31 cellular contexts compared by ENCODE assay signal in the genomic region with DNA sequence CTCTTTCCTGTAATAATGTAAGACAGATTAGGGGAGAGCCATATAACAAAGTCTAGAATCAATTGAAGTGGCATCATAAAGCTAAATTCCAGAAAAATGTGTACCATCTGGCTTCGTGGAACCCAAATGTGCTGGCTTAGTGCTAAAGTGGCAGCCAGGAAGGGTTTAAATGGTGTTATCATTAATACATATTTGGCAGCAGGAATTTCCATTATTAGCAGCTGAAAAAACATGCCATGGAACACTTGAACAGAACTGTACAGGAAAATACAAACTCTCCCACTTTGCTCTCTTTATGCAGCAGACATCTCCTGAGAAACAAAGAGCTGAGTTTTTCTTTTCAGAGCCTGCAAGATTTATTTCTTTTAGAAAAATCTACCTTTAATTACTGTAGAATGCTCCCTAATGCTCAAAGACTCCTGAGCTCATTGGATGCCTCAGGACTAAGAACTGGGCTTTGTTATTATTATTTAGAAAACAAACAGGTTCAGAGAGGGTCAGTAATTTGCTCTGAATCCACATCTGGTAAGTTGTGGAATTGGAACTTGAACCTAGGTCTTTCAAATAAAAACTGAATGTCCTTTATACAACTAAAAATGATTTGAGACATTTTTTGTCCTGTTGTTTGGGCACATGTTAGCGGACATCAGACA.
DNase-seq lines count a peak whose midpoint lies in the region; ATAC-seq and TF ChIP-seq lines count a peak whose summit lies in the region.
"Had no signal": no experiment of that assay in that cellular context is flagged by ENCODE, and none has a peak within 500 bp of the region (broad histone marks: within the 10 kb centered on the region; RNA-seq: fewer than 3 reads in every experiment).

No MANE protein-coding gene starts in this region.

- no peaks in the 10 kb centered on the region for H3K9me3 Mint-ChIP-seq in GM23338
- no peaks in the 10 kb centered on the region for H3K9me3 Mint-ChIP-seq in nephron
- peaks cover 2% of the 10 kb centered on the region for H3K9me3 Mint-ChIP-seq in glutamatergic neuron (ENCODE audit: unreplicated experiment)
- H3K9me3 Mint-ChIP-seq: activated CD4-positive, alpha-beta T cell treated with anti-CD3 and anti-CD28 coated beads, Interleukin-2, amount 10 ng/mL, durations not matched to agents 7 days and 5 days; endodermal cell; naive B cell; stimulated activated effector memory CD8-positive, alpha-beta T cell treated with anti-CD3 and anti-CD28 coated beads, Interleukin-12 subunit alpha, Interleukin-12 subunit beta, amount 100 ng/mL, for 72 hours had no signal

- H3K4me3 Mint-ChIP-seq in GM23338 (no peak overlapping the region), nephron (no peak overlapping the region), glutamatergic neuron (ENCODE audit: unreplicated experiment) (no peak overlapping the region)
- H3K4me3 Mint-ChIP-seq: activated CD4-positive, alpha-beta T cell treated with anti-CD3 and anti-CD28 coated beads, Interleukin-2, amount 10 ng/mL, durations not matched to agents 7 days and 5 days; endodermal cell; naive B cell; stimulated activated effector memory CD8-positive, alpha-beta T cell treated with anti-CD3 and anti-CD28 coated beads, Interleukin-12 subunit alpha, Interleukin-12 subunit beta, amount 100 ng/mL, for 72 hours had no signal

- DNase-seq in Ammon's horn (ENCODE audit: low spot score) = peak; percentile 19
- peak; percentile 57 for DNase-seq in GM23338 (ENCODE audit: low spot score)
- DNase-seq in cerebellar cortex (ENCODE audit: low spot score) = peak; percentile 73
- DNase-seq in superior temporal gyrus (ENCODE audit: extremely low spot score) = no peak
- DNase-seq in activated CD8-positive, alpha-beta memory T cell treated with anti-CD3 and anti-CD28 coated beads, Interleukin-2, amount 50 U/mL, for 4 hours = no peak
- no peak for DNase-seq in glutamatergic neuron
- no peak for DNase-seq in NCI-H1092 treated with DMSO at 0.1 percent for 48 hours (lab: John Stamatoyannopoulos, UW)
- DNase-seq: activated CD4-positive, alpha-beta T cell treated with anti-CD3 and anti-CD28 coated beads, Interleukin-2, amount 10 ng/mL, durations not matched to agents 7 days and 5 days; activated naive CD4-positive, alpha-beta T cell treated with Interleukin-2 at 50 U/mL for 16 hours; activated T-cell treated with anti-CD3 and anti-CD28 coated beads, Interleukin-2, amount 50 U/mL, for 48 hours; adrenal gland; Caco-2; DND-41; endodermal cell; HCEC 1CT; hippocampal formation; IMR-90; mesendoderm; naive B cell; NCI-H1048; NCI-H2029 treated with DMSO at 0.1 percent for 48 hours; nucleus accumbens; OCI-M1; retina; stimulated activated CD4-positive, alpha-beta T cell treated with anti-CD3 and anti-CD28 coated beads, Interleukin-4, amount 100 ng/mL, for 1 hour; substantia nigra; T1000 had no signal

- H3K27ac ChIP-seq in GM23338 (ENCODE audit: low read depth) = no peak overlapping the region
- H3K27ac ChIP-seq: adrenal gland, breast epithelium, coronary artery had no signal

- no peaks in the 10 kb centered on the region for H4K20me1 ChIP-seq in GM23338 (replicated peaks; ENCODE audit: insufficient read depth)

- H3K9me2 ChIP-seq in GM23338 (ENCODE audit: insufficient read depth) = peaks cover 15% of the 10 kb centered on the region

- no peaks in the 10 kb centered on the region for H3K36me3 ChIP-seq in GM23338 (ENCODE audit: insufficient read depth)
- H3K36me3 ChIP-seq: adrenal gland, breast epithelium had no signal

- peaks cover 39% of the 10 kb centered on the region for H3K27me3 ChIP-seq in GM23338 (ENCODE audit: insufficient read depth)
- H3K27me3 ChIP-seq: adrenal gland, breast epithelium had no signal

- no peaks in the 10 kb centered on the region for H3K79me2 ChIP-seq in GM23338 (replicated peaks; ENCODE audit: insufficient read depth)

- H3K27me3 Mint-ChIP-seq in GM23338 (ENCODE audit: insufficient read depth, low read depth, poor library complexity) (peaks cover 3% of the 10 kb centered on the region), nephron (ENCODE audit: low read depth) (no peaks in the 10 kb centered on the region), glutamatergic neuron (ENCODE audit: unreplicated experiment) (peaks cover 2% of the 10 kb centered on the region)

- H3F3A ChIP-seq in GM23338 (replicated peaks; ENCODE audit: low read depth) = no peaks in the 10 kb centered on the region

- peak; percentile 65 for ATAC-seq in GM23338
- ATAC-seq: stimulated activated effector memory CD8-positive, alpha-beta T cell treated with anti-CD3 and anti-CD28 coated beads, Interleukin-12 subunit alpha, Interleukin-12 subunit beta, amount 100 ng/mL, for 72 hours had no signal

- TF ChIP-seq CTCF in GM23338 (conservative IDR thresholded peaks at IDR 0.05; ENCODE audit: low read depth in 2 of 2) = no peak
- no peak for TF ChIP-seq CTCF in nephron (IDR thresholded peaks at IDR 0.05; ENCODE audit: unreplicated experiment in 3 of 3)
- TF ChIP-seq CTCF in glutamatergic neuron (IDR thresholded peaks at IDR 0.05; ENCODE audit: partially characterized antibody, unreplicated experiment) = no peak

- H3K4me2 ChIP-seq in GM23338 = peak overlapping the region; percentile 27; the same call in 1 of the 2 replicates

- no peak overlapping the region for H3K27ac Mint-ChIP-seq in GM23338
- H3K27ac Mint-ChIP-seq in nephron = peak overlapping the region; percentile 11 to 90 (median 85)
- no peak overlapping the region for H3K27ac Mint-ChIP-seq in glutamatergic neuron (ENCODE audit: unreplicated experiment)
- H3K27ac Mint-ChIP-seq: activated CD4-positive, alpha-beta T cell treated with anti-CD3 and anti-CD28 coated beads, Interleukin-2, amount 10 ng/mL, durations not matched to agents 7 days and 5 days; endodermal cell; naive B cell; stimulated activated effector memory CD8-positive, alpha-beta T cell treated with anti-CD3 and anti-CD28 coated beads, Interleukin-12 subunit alpha, Interleukin-12 subunit beta, amount 100 ng/mL, for 72 hours had no signal

- H3K4me1 Mint-ChIP-seq in GM23338 (peaks cover 24% of the 10 kb centered on the region), nephron (peaks cover 18% of the 10 kb centered on the region), glutamatergic neuron (ENCODE audit: low read depth, unreplicated experiment) (no peaks in the 10 kb centered on the region)

- H2AFZ ChIP-seq in GM23338 = no peak overlapping the region

- H3K36me3 Mint-ChIP-seq in GM23338 (ENCODE audit: low read depth) = no peaks in the 10 kb centered on the region
- no peaks in the 10 kb centered on the region for H3K36me3 Mint-ChIP-seq in nephron (ENCODE audit: low read depth)
- no peaks in the 10 kb centered on the region for H3K36me3 Mint-ChIP-seq in glutamatergic neuron (ENCODE audit: unreplicated experiment)
- H3K36me3 Mint-ChIP-seq: naive B cell; stimulated activated effector memory CD8-positive, alpha-beta T cell treated with anti-CD3 and anti-CD28 coated beads, Interleukin-12 subunit alpha, Interleukin-12 subunit beta, amount 100 ng/mL, for 72 hours had no signal

- H3K4me1 ChIP-seq in GM23338 (ENCODE audit: insufficient read depth) = peaks cover 19% of the 10 kb centered on the region
- H3K4me1 ChIP-seq: adrenal gland, breast epithelium had no signal

- no peak overlapping the region for H3K4me3 ChIP-seq in GM23338
- H3K4me3 ChIP-seq: adrenal gland, breast epithelium, coronary artery had no signal

TF ChIP-seq in GM23338, 12 proteins besides CTCF, POLR2A, EP300 and RAD21 (continues in another document):
- no peak for TF ChIP-seq POLR2AphosphoS5 (IDR thresholded peaks at IDR 0.05; ENCODE audit: low read depth)
- no peak for TF ChIP-seq EZH2phosphoT487 (IDR thresholded peaks at IDR 0.05; ENCODE audit: unreplicated experiment)
- TF ChIP-seq EZH2 (IDR thresholded peaks at IDR 0.05; ENCODE audit: low read depth, unreplicated experiment) = no peak
- no peak for TF ChIP-seq CREB1 (CRISPR knock-in tag; IDR thresholded peaks at IDR 0.05; ENCODE audit: low read depth)
- no peak for TF ChIP-seq NANOG (IDR thresholded peaks at IDR 0.05; ENCODE audit: borderline replicate concordance)
- TF ChIP-seq ZNF114 (CRISPR knock-in tag; IDR thresholded peaks at IDR 0.05) = no peak
- no peak for TF ChIP-seq REST (IDR thresholded peaks at IDR 0.05; ENCODE audit: unreplicated experiment)
- no peak for TF ChIP-seq JUNB (IDR thresholded peaks at IDR 0.05; ENCODE audit: unreplicated experiment)
- TF ChIP-seq ZNF331 (CRISPR knock-in tag; IDR thresholded peaks at IDR 0.05; ENCODE audit: low read depth) = no peak

Comparison
In these comparisons a context has a peak if more than half of its experiments do, and no peak if none do; other contexts are left out.
1. DNase-seq: peak in Ammon's horn (single experiment), GM23338 (single experiment) and cerebellar cortex (single experiment); none in superior temporal gyrus (single experiment), activated CD8-positive, alpha-beta memory T cell treated with anti-CD3 and anti-CD28 coated beads, Interleukin-2, amount 50 U/mL, for 4 hours (single experiment), glutamatergic neuron (single experiment) and NCI-H1092 treated with DMSO at 0.1 percent for 48 hours (single experiment).
2. H3K27ac Mint-ChIP-seq: peak in nephron (3 of 3); none in GM23338 (single experiment) and glutamatergic neuron (single experiment).